ENCODE assay signal across 7 cellular contexts in the genomic region with DNA sequence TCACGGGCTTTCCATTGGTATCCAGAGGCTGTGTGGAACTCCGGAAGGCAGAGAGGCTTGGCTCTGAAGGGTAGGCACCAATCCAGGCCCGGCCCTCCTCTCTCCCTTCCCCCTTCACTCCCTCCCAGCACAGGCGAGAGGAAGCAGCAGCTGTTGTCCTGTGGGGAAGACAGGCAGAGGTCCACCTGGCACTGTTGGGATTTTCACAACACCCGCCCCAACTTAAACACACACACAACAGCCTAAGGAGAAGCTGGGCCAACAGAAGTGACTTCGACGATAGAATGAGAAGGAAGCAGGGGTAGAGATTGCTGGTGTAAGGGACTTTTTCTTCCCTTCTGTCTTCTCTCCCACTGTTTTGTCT. TPM values are rescaled to one million over a fixed set of nuclear protein-coding genes. Genes with fewer than 3 reads are reported as not detected.
DNase-seq lines count a peak whose midpoint lies in the region; ATAC-seq and TF ChIP-seq lines count a peak whose summit lies in the region.

No MANE protein-coding gene starts in this region.

- H3K36me3 ChIP-seq in fibroblast of lung (ENCODE audit: control insufficient read depth, insufficient read depth, low read length): no peaks in the 10 kb centered on the region
- no peaks in the 10 kb centered on the region for H3K36me3 ChIP-seq in muscle layer of duodenum (ENCODE audit: control insufficient read depth in 1 of 2, insufficient read depth in 2 of 2, low read length in 2 of 2)
- H3K36me3 ChIP-seq in aorta (ENCODE audit: control insufficient read depth in 1 of 2, insufficient read depth in 2 of 2, low read length in 1 of 2): no peaks in the 10 kb centered on the region

- no peak overlapping the region for H3K9ac ChIP-seq in fibroblast of lung (ENCODE audit: insufficient read depth, low read length)

- peak overlapping the region; percentile 54 for H2AFZ ChIP-seq in fibroblast of lung (ENCODE audit: low read length)

- H3K27me3 ChIP-seq in fibroblast of lung (ENCODE audit: control insufficient read depth, insufficient read depth, low read length) (peaks cover 15% of the 10 kb centered on the region), muscle layer of duodenum (ENCODE audit: low read depth, low read length) (no peaks in the 10 kb centered on the region), aorta (ENCODE audit: control insufficient read depth in 1 of 2, insufficient read depth in 2 of 2, low read length in 1 of 2) (no peaks in the 10 kb centered on the region)

- H3K79me2 ChIP-seq in fibroblast of lung (ENCODE audit: control insufficient read depth, insufficient read depth, low read length): no peaks in the 10 kb centered on the region

- H3K4me3 ChIP-seq in fibroblast of lung (replicated peaks in 1 of 4; ENCODE audit: control extremely low read depth in 1 of 4, insufficient read depth in 1 of 4, low read depth in 3 of 4, low read length in 4 of 4) (no peak overlapping the region), muscle layer of duodenum (ENCODE audit: low read depth in 1 of 2, low read length in 2 of 2) (peak overlapping the region in 1 of 2 donors; percentile 3), aorta (ENCODE audit: low read length in 2 of 2) (no peak overlapping the region)

- H3K4me2 ChIP-seq in fibroblast of lung (ENCODE audit: extremely low read depth, insufficient read depth, low read length): peak overlapping the region; percentile 29

- H3K27ac ChIP-seq in fibroblast of lung (ENCODE audit: insufficient read depth, low read length) (no peak overlapping the region), muscle layer of duodenum (ENCODE audit: low read length) (peak overlapping the region; percentile 53), aorta (ENCODE audit: low read depth in 1 of 2, low read length in 2 of 2) (peak overlapping the region in 1 of 2 donors; percentile 12)

- intact Hi-C loops in aorta (cut with DNase I): loop anchor here in 1 of 2 donors (1.0 kb wide), 1 partner anchor 24 kb away; no protein-coding TSS in a partner anchor

- WGBS in aorta, 2 donors: 0 to 2% methylated on average over 7 of the region's 7 CpGs

- DNase-seq in NCI-H82 treated with DMSO at 0.1 percent for 48 hours (lab: John Stamatoyannopoulos, UW; ENCODE audit: unreplicated experiment) (peak; percentile 69), fibroblast of lung (ENCODE audit: low read depth in 2 of 2) (peak; percentile 61 to 70), aorta (peak; percentile 83 to 85), SIG-M5 treated with dmso at 0.1 percent for 504 hours (lab: John Stamatoyannopoulos, UW; ENCODE audit: unreplicated experiment) (no peak)
- DNase-seq in stimulated activated naive CD4-positive, alpha-beta T cell (lab: John Stamatoyannopoulos, UW): no peak

- ATAC-seq in aorta (ENCODE audit: low FRiP score): peak; percentile 94
- no peak for ATAC-seq in HG02938 (IDR thresholded peaks at IDR 0.05; ENCODE audit: unreplicated experiment)

- TF ChIP-seq CTCF in fibroblast of lung (conservative IDR thresholded peaks at IDR 0.05 in 1 of 2, IDR thresholded peaks at IDR 0.05 in 1 of 2; ENCODE audit: low read depth in 1 of 2, low read length in 2 of 2): no peak

- H3K4me1 ChIP-seq in fibroblast of lung (ENCODE audit: control insufficient read depth, extremely low read depth, insufficient read depth, low read length) (no peaks in the 10 kb centered on the region), muscle layer of duodenum (ENCODE audit: control insufficient read depth in 1 of 2, insufficient read depth in 2 of 2, low read length in 2 of 2) (peaks cover 22 to 30% of the 10 kb centered on the region in 2 donors), aorta (ENCODE audit: control insufficient read depth in 1 of 2, insufficient read depth in 2 of 2, low read length in 2 of 2) (no peaks in the 10 kb centered on the region)

- H3K9me3 ChIP-seq in fibroblast of lung (ENCODE audit: control insufficient read depth, insufficient read depth, low read depth, low read length) (no peaks in the 10 kb centered on the region), muscle layer of duodenum (ENCODE audit: control insufficient read depth in 1 of 2, low read length in 2 of 2) (no peaks in the 10 kb centered on the region), aorta (ENCODE audit: control insufficient read depth, low read length) (no peaks in the 10 kb centered on the region)

- no peaks in the 10 kb centered on the region for H4K20me1 ChIP-seq in fibroblast of lung (ENCODE audit: control insufficient read depth, extremely low read depth, insufficient read depth, low read length)

RNA-seq across cellular contexts. Expression of a gene that starts 3.1 kb away (rescaled TPM):
- not detected in 2 replicates for total RNA-seq in fibroblast of lung
- polyA plus RNA-seq in fibroblast of lung: not detected in 2 replicates
- polyA plus RNA-seq in fibroblast of lung (2012): not detected in 2 replicates
- not detected in 2 replicates for polyA minus RNA-seq in fibroblast of lung (ENCODE audit: low replicate concordance)
- not detected for total RNA-seq in aorta
- not detected for polyA plus RNA-seq in aorta

RNA-seq across cellular contexts. Expression of a gene that starts 4.4 kb away (rescaled TPM):
- not detected in 2 replicates for total RNA-seq in fibroblast of lung
- polyA plus RNA-seq in fibroblast of lung: not detected in 2 replicates
- not detected in 2 replicates for polyA plus RNA-seq in fibroblast of lung (2012)
- not detected in 2 replicates for polyA minus RNA-seq in fibroblast of lung (ENCODE audit: low replicate concordance)
- total RNA-seq in aorta: not detected
- polyA plus RNA-seq in aorta: under 1 TPM in 1 of 2 donors, not detected in 1; 0.18 TPM

RNA-seq across cellular contexts. Expression of a gene that starts 9.0 kb away (rescaled TPM):
- total RNA-seq in fibroblast of lung: not detected in 2 replicates
- polyA plus RNA-seq in fibroblast of lung: not detected in 2 replicates
- polyA plus RNA-seq in fibroblast of lung (2012): not detected in 2 replicates
- not detected in 2 replicates for polyA minus RNA-seq in fibroblast of lung (ENCODE audit: low replicate concordance)
- not detected for total RNA-seq in aorta
- polyA plus RNA-seq in aorta: not detected

RNA-seq across cellular contexts. Expression of a gene that starts 14.2 kb away (rescaled TPM):
- total RNA-seq in fibroblast of lung: 0.50 and 1.8 TPM in 2 replicates
- 0.32 and 0.34 TPM in 2 replicates for polyA plus RNA-seq in fibroblast of lung
- polyA plus RNA-seq in fibroblast of lung (2012): 0.14 and 0.17 TPM in 2 replicates
- not detected in 2 replicates for polyA minus RNA-seq in fibroblast of lung (ENCODE audit: low replicate concordance)
- total RNA-seq in aorta: 100 to 1,000 TPM in 1 of 2 donors, 10 to 100 TPM in 1; 68.7 to 107 TPM
- 100 to 1,000 TPM in 1 of 2 donors, 10 to 100 TPM in 1; 83.6 to 196 TPM for polyA plus RNA-seq in aorta

RNA-seq across cellular contexts. Expression of a gene that starts 18.6 kb away (rescaled TPM):
- total RNA-seq in fibroblast of lung (not detected in 2 replicates), aorta (not detected)
- polyA plus RNA-seq in fibroblast of lung (not detected in 2 replicates), aorta (under 1 TPM in 1 of 2 donors, not detected in 1; 1.00 TPM)
- not detected in 2 replicates for polyA plus RNA-seq in fibroblast of lung (2012)
- polyA minus RNA-seq in fibroblast of lung (ENCODE audit: low replicate concordance): not detected in 2 replicates

Comparison
In these comparisons a context has a peak if more than half of its experiments do, and no peak if none do; other contexts are left out.
1. DNase-seq: peak in NCI-H82 treated with DMSO at 0.1 percent for 48 hours (single experiment), fibroblast of lung (2 of 2) and aorta (2 of 2); none in stimulated activated naive CD4-positive, alpha-beta T cell (0 of 6) and SIG-M5 treated with dmso at 0.1 percent for 504 hours (single experiment).